ENCODE assay signal across 14 cellular contexts in the genomic region with DNA sequence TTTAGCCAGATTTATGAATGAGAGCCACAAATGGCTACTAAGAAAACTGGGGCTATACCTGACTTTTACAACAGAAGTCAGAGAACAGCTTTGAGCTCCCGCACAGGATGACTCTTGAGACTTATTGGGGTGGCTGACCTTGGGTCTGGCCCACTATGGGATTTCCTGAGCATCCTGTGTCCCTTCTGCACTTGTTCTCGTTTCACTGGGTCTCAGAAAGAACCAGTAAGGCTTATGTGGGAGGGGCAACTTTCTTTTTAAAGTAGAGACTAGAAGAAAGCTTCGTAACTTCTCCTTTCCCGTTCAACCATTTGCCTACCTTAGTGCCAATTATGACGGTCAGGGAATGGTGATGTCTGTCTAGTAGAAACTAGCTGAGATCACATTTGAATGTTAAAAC. TPM values are rescaled to one million over a fixed set of nuclear protein-coding genes. Genes with fewer than 3 reads are reported as not detected.
DNase-seq lines count a peak whose midpoint lies in the region; TF ChIP-seq lines count a peak whose summit lies in the region.
"Had no signal": no experiment of that assay in that cellular context is flagged by ENCODE, and none has a peak within 500 bp of the region (broad histone marks: within the 10 kb centered on the region; RNA-seq: fewer than 3 reads in every experiment).

No MANE protein-coding gene starts in this region.

- H3K79me2 ChIP-seq in Loucy (ENCODE audit: insufficient read depth, low read length) = no peaks in the 10 kb centered on the region

- peak overlapping the region; percentile 72 for H3K4me2 ChIP-seq in Loucy (ENCODE audit: low read depth, low read length, poor library complexity, severe bottlenecking)

- H3K36me3 ChIP-seq in Caco-2 (ENCODE audit: control insufficient read depth, insufficient read depth, low read length) (no peaks in the 10 kb centered on the region), Loucy (ENCODE audit: insufficient read depth, low read length) (no peaks in the 10 kb centered on the region), colonic mucosa (no peaks in the 10 kb centered on the region)

- no peaks in the 10 kb centered on the region for H3K9me3 Mint-ChIP-seq in Caco-2 (ENCODE audit: unreplicated experiment)
- no peaks in the 10 kb centered on the region for H3K9me3 Mint-ChIP-seq in activated naive CD8-positive, alpha-beta T cell treated with anti-CD3 and anti-CD28 coated beads for 36 hours
- H3K9me3 Mint-ChIP-seq in endothelial cell (ENCODE audit: unreplicated experiment) = no peaks in the 10 kb centered on the region
- H3K9me3 Mint-ChIP-seq: activated CD4-positive, alpha-beta memory T cell treated with anti-CD3 and anti-CD28 coated beads, Interleukin-2, amount 10 ng/mL, durations not matched to agents 7 days and 5 days; CD14-positive monocyte had no signal

- H3K4me1 ChIP-seq in Caco-2 = peaks cover 73% of the 10 kb centered on the region
- H3K4me1 ChIP-seq in Loucy (ENCODE audit: insufficient read depth, low read length, poor library complexity, severe bottlenecking) = peaks cover 59% of the 10 kb centered on the region
- peaks cover 10% of the 10 kb centered on the region for H3K4me1 ChIP-seq in colonic mucosa

- no peaks in the 10 kb centered on the region for H4K20me1 ChIP-seq in Loucy (ENCODE audit: insufficient read depth, low read length, poor library complexity, severe bottlenecking)

- TF ChIP-seq CTCF in Caco-2 (IDR thresholded peaks at IDR 0.05; ENCODE audit: insufficient read depth in 1 of 2, low read depth in 1 of 2, low read length in 1 of 2, severe bottlenecking in 1 of 2, unreplicated experiment in 1 of 2) (no peak), Loucy (conservative IDR thresholded peaks at IDR 0.05; ENCODE audit: low read length) (no peak), colonic mucosa (IDR thresholded peaks at IDR 0.05) (no peak), endothelial cell (IDR thresholded peaks at IDR 0.05; ENCODE audit: unreplicated experiment) (no peak)

- H3F3A ChIP-seq in Loucy (ENCODE audit: low read depth) = peaks cover 16% of the 10 kb centered on the region

- H3K27ac ChIP-seq in colonic mucosa = peak overlapping the region; percentile 92

- H3K27ac Mint-ChIP-seq in Caco-2 (ENCODE audit: unreplicated experiment) (peak overlapping the region; percentile 89), endothelial cell (ENCODE audit: unreplicated experiment) (no peak overlapping the region)
- H3K27ac Mint-ChIP-seq in activated naive CD8-positive, alpha-beta T cell treated with anti-CD3 and anti-CD28 coated beads for 36 hours = no peak overlapping the region
- H3K27ac Mint-ChIP-seq: activated CD4-positive, alpha-beta memory T cell treated with anti-CD3 and anti-CD28 coated beads, Interleukin-2, amount 10 ng/mL, durations not matched to agents 7 days and 5 days; CD14-positive monocyte had no signal

- POLR2A ChIA-PET in Caco-2 (lab: Charles Lee) = no interaction called here

- H3K4me3 Mint-ChIP-seq in Caco-2 (ENCODE audit: unreplicated experiment) (no peak overlapping the region), endothelial cell (ENCODE audit: unreplicated experiment) (no peak overlapping the region)
- no peak overlapping the region for H3K4me3 Mint-ChIP-seq in activated naive CD8-positive, alpha-beta T cell treated with anti-CD3 and anti-CD28 coated beads for 36 hours
- H3K4me3 Mint-ChIP-seq: activated CD4-positive, alpha-beta memory T cell treated with anti-CD3 and anti-CD28 coated beads, Interleukin-2, amount 10 ng/mL, durations not matched to agents 7 days and 5 days; CD14-positive monocyte had no signal

- H3K27me3 ChIP-seq in Caco-2 (replicated peaks; ENCODE audit: control insufficient read depth, insufficient read depth, low read length) (no peaks in the 10 kb centered on the region), Loucy (ENCODE audit: insufficient read depth, low read length, poor library complexity, severe bottlenecking) (no peaks in the 10 kb centered on the region), colonic mucosa (no peaks in the 10 kb centered on the region)

- H3K4me1 Mint-ChIP-seq in Caco-2 (ENCODE audit: low read depth, unreplicated experiment) (peaks cover 25% of the 10 kb centered on the region), endothelial cell (ENCODE audit: unreplicated experiment) (peaks cover 25% of the 10 kb centered on the region)
- H3K4me1 Mint-ChIP-seq in activated naive CD8-positive, alpha-beta T cell treated with anti-CD3 and anti-CD28 coated beads for 36 hours = peaks cover 41% of the 10 kb centered on the region

- H3K9me2 ChIP-seq in Loucy (replicated peaks; ENCODE audit: low read depth, low read length) = no peaks in the 10 kb centered on the region

- H3K27me3 Mint-ChIP-seq in Caco-2 (ENCODE audit: insufficient read depth, unreplicated experiment) = no peaks in the 10 kb centered on the region
- no peaks in the 10 kb centered on the region for H3K27me3 Mint-ChIP-seq in activated naive CD8-positive, alpha-beta T cell treated with anti-CD3 and anti-CD28 coated beads for 36 hours
- H3K27me3 Mint-ChIP-seq in endothelial cell (ENCODE audit: unreplicated experiment) = no peaks in the 10 kb centered on the region
- H3K27me3 Mint-ChIP-seq: activated CD4-positive, alpha-beta memory T cell treated with anti-CD3 and anti-CD28 coated beads, Interleukin-2, amount 10 ng/mL, durations not matched to agents 7 days and 5 days had no signal

- intact Hi-C loops in Caco-2 (cut with micrococcal nuclease; ENCODE audit: unreplicated experiment) (loop anchor here (1.0 to 5.0 kb wide), 3 partner anchors 22 to 184 kb away; no protein-coding TSS in a partner anchor), colonic mucosa (cut with DNase I) (no loop called here)

- H3K9me3 ChIP-seq in Caco-2 (no peaks in the 10 kb centered on the region; the same call in 1 of the 2 replicates), Loucy (ENCODE audit: insufficient read depth, low read depth, low read length) (peaks cover 5% of the 10 kb centered on the region; the same call in 1 of the 2 replicates), colonic mucosa (no peaks in the 10 kb centered on the region)

- TSS peak; percentile 61 for BruUV-seq in Caco-2 (replicated peaks; lab: Mats Ljungman, UMichigan)

- H3K9ac ChIP-seq in Loucy (ENCODE audit: low read depth, low read length, poor library complexity, severe bottlenecking) (peak overlapping the region; percentile 25), colonic mucosa (ENCODE audit: low read depth in 2 of 2, low read length in 2 of 2) (peak overlapping the region in 1 of 2 donors; percentile 65)

- CTCF ChIA-PET in Caco-2 (lab: Charles Lee) = no interaction called here

- no peak overlapping the region for H3K4me3 ChIP-seq in Caco-2 (ENCODE audit: low read depth, low read length)
- H3K4me3 ChIP-seq in Loucy (ENCODE audit: low read length, poor library complexity, severe bottlenecking) = no peak overlapping the region
- H3K4me3 ChIP-seq in colonic mucosa = no peak overlapping the region

- DNase-seq in Caco-2 (no peak), colonic mucosa (no peak), pons (ENCODE audit: low spot score) (peak; percentile 29), endothelial cell (ENCODE audit: low spot score) (no peak), NCI-H2196 treated with DMSO at 0.1 percent for 48 hours (lab: John Stamatoyannopoulos, UW; ENCODE audit: unreplicated experiment) (no peak)
- DNase-seq in activated naive CD8-positive, alpha-beta T cell treated with anti-CD3 and anti-CD28 coated beads for 36 hours = no peak
- no peak for DNase-seq in activated CD4-positive, alpha-beta T cell treated with anti-CD3 and anti-CD28 coated beads for 4 hours
- DNase-seq: activated CD4-positive, alpha-beta memory T cell treated with anti-CD3 and anti-CD28 coated beads, Interleukin-2, amount 10 ng/mL, durations not matched to agents 7 days and 5 days; activated naive CD4-positive, alpha-beta T cell treated with Interleukin-2 at 50 U/mL for 16 hours; cerebellar nuclear complex; NCI-H1436 treated with DMSO at 0.1 percent for 48 hours; stimulated activated CD4-positive, alpha-beta T cell treated with anti-CD3 and anti-CD28 coated beads, Interleukin-12 subunit alpha, Interleukin-12 subunit beta, amount 100 ng/mL, for 4 hours had no signal

- H3K36me3 Mint-ChIP-seq in Caco-2 (ENCODE audit: insufficient read depth, unreplicated experiment) (no peaks in the 10 kb centered on the region), endothelial cell (ENCODE audit: low read depth, unreplicated experiment) (no peaks in the 10 kb centered on the region)
- H3K36me3 Mint-ChIP-seq in activated naive CD8-positive, alpha-beta T cell treated with anti-CD3 and anti-CD28 coated beads for 36 hours = no peaks in the 10 kb centered on the region
- H3K36me3 Mint-ChIP-seq: CD14-positive monocyte had no signal

- H2AFZ ChIP-seq in Loucy (ENCODE audit: low read length) = peak overlapping the region; percentile 34; the same call in 1 of the 2 replicates

RNA-seq across cellular contexts. Expression of a gene that starts 59.5 kb away (rescaled TPM):
- 0.82 and 1.9 TPM in 2 replicates for total RNA-seq in Caco-2 (2022)
- total RNA-seq in colonic mucosa = not detected
- not detected for total RNA-seq in activated naive CD8-positive, alpha-beta T cell treated with anti-CD3 and anti-CD28 coated beads for 36 hours
- total RNA-seq in endothelial cell (ENCODE audit: unreplicated experiment) = 0.85 TPM
- total RNA-seq: activated CD4-positive, alpha-beta memory T cell treated with anti-CD3 and anti-CD28 coated beads, Interleukin-2, amount 10 ng/mL, durations not matched to agents 7 days and 5 days had no signal
